In the genomic region with DNA sequence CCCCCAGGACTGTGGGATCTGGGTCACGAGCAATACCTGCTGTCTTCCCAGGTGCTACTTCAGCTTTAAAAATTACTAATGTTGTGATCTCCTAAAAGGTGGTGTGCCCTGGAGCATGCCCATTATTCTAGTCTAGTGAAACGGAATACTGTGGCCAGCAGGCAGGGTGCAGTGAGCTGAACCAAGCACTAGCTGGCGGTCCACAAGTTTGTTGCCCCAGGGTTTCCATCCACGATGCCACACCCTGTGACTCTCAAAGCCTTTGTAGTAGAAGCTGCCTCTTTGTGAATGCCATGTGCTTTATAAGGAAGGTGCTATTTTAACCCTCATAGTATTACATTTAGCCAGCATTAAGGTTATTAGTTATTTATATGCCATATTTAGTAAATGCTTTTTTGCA, we compare ENCODE assay signal across 2 cellular contexts.
TF ChIP-seq lines count a peak whose summit lies in the region.

No MANE protein-coding gene starts in this region.

TF ChIP-seq in SK-N-SH treated with all-trans-retinoic acid at 6 μM for 48 hours, 23 proteins besides CTCF, POLR2A, EP300 and RAD21 (continued from another document):
- TF ChIP-seq, protein P1, sequence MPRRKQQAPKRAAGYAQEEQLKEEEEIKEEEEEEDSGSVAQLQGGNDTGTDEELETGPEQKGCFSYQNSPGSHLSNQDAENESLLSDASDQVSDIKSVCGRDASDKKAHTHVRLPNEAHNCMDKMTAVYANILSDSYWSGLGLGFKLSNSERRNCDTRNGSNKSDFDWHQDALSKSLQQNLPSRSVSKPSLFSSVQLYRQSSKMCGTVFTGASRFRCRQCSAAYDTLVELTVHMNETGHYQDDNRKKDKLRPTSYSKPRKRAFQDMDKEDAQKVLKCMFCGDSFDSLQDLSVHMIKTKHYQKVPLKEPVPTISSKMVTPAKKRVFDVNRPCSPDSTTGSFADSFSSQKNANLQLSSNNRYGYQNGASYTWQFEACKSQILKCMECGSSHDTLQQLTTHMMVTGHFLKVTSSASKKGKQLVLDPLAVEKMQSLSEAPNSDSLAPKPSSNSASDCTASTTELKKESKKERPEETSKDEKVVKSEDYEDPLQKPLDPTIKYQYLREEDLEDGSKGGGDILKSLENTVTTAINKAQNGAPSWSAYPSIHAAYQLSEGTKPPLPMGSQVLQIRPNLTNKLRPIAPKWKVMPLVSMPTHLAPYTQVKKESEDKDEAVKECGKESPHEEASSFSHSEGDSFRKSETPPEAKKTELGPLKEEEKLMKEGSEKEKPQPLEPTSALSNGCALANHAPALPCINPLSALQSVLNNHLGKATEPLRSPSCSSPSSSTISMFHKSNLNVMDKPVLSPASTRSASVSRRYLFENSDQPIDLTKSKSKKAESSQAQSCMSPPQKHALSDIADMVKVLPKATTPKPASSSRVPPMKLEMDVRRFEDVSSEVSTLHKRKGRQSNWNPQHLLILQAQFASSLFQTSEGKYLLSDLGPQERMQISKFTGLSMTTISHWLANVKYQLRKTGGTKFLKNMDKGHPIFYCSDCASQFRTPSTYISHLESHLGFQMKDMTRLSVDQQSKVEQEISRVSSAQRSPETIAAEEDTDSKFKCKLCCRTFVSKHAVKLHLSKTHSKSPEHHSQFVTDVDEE (CRISPR knock-in tag; IDR thresholded peaks at IDR 0.05), result no peak
- no peak for TF ChIP-seq ZC3H10 (CRISPR knock-in tag; IDR thresholded peaks at IDR 0.05)
- no peak for TF ChIP-seq CREB5 (CRISPR knock-in tag; IDR thresholded peaks at IDR 0.05; ENCODE audit: low read depth)
- TF ChIP-seq ZNF8 (CRISPR knock-in tag; IDR thresholded peaks at IDR 0.05), result no peak
- no peak for TF ChIP-seq TOX (CRISPR knock-in tag; IDR thresholded peaks at IDR 0.05; ENCODE audit: borderline replicate concordance)
- no peak for TF ChIP-seq ZFP3 (CRISPR knock-in tag; IDR thresholded peaks at IDR 0.05)
- TF ChIP-seq CSDC2 (CRISPR knock-in tag; IDR thresholded peaks at IDR 0.05), result no peak
- TF ChIP-seq OSR1 (CRISPR knock-in tag; IDR thresholded peaks at IDR 0.05), result no peak

TF ChIP-seq in SK-N-SH, 30 proteins besides CTCF, POLR2A, EP300 and RAD21 (continued from another document):
- no peak for TF ChIP-seq REST (IDR thresholded peaks at IDR 0.05; ENCODE audit: low read depth, low read length)
- TF ChIP-seq MAX (IDR thresholded peaks at IDR 0.05; ENCODE audit: low read depth), result no peak
- TF ChIP-seq ELF1 (IDR thresholded peaks at IDR 0.05), result no peak
